Comparison of ENCODE assay signal across 12 cellular contexts in genomic region chr19:44904426-44904994, GRCh38. TPM values are rescaled to one million over a fixed set of nuclear protein-coding genes. Genes with fewer than 3 reads are reported as not detected.
DNase-seq lines count a peak whose midpoint lies in the region; ATAC-seq, FAIRE-seq and TF ChIP-seq lines count a peak whose summit lies in the region.
"Had no signal": no experiment of that assay in that cellular context is flagged by ENCODE, and none has a peak within 500 bp of the region (broad histone marks: within the 10 kb centered on the region; RNA-seq: fewer than 3 reads in every experiment).

No MANE protein-coding gene starts in this region.

- H3K27me3 ChIP-seq in iPS-15b (ENCODE audit: control insufficient read depth, insufficient read depth, low read length) = no peaks in the 10 kb centered on the region
- peaks cover 0 to 34% (median 23%) of the 10 kb centered on the region in 7 donors for H3K27me3 ChIP-seq in spleen (replicated peaks in 1 of 7)

- POLR2A ChIA-PET in A549 (lab: Yijun Ruan, JAX) = interaction anchor here (1.5 to 2.1 kb wide), 2 partner anchors 14 to 50 kb away, joined by 6 to 7 read pairs; partner anchors contain the start of genes CLPTM1 and TOMM40

- peak; percentile 46 for FAIRE-seq in A549 (lab: Jason Lieb, UNC)

- intact Hi-C loops in spleen (cut with DNase I; ENCODE audit: low total_unique reads) = loop anchor here (2.0 kb wide), 1 partner anchor 46 kb away; no protein-coding TSS in a partner anchor

- CTCF ChIA-PET in A549 (lab: Yijun Ruan, JAX) = interaction anchor here (0.6 to 18.1 kb wide), 55 partner anchors 8 to 499 kb away, joined by 3 to 303 read pairs (median 4); partner anchors contain the start of genes APOC1, APOC2, CLASRP and CLPTM1

- TF ChIP-seq RAD21 in A549 (conservative IDR thresholded peaks at IDR 0.05 in 1 of 2, IDR thresholded peaks at IDR 0.05 in 1 of 2) = no peak

- no peak for TF ChIP-seq POLR2A in A549 (IDR thresholded peaks at IDR 0.05; ENCODE audit: low read length)
- TF ChIP-seq POLR2A in Raji (IDR thresholded peaks at IDR 0.05; ENCODE audit: insufficient read depth, low read depth, low read length) = 0 out of 2 replicates have a peak, but pooled peaks have one; percentile 15
- TF ChIP-seq POLR2A in spleen (IDR thresholded peaks at IDR 0.05) = no peak

- no peak for TF ChIP-seq EP300 in A549 (IDR thresholded peaks at IDR 0.05)

- H3K9me3 ChIP-seq in A549 (no peaks in the 10 kb centered on the region), iPS-15b (ENCODE audit: control insufficient read depth, insufficient read depth, low read length) (no peaks in the 10 kb centered on the region), spleen (no peaks in the 10 kb centered on the region)
- H3K9me3 ChIP-seq: thoracic aorta had no signal

- H3K27ac ChIP-seq in A549 (peak overlapping the region in 1 of 2 experiments; percentile 56; a peak in 2 of 6 replicates), spleen (peak overlapping the region in 2 of 8 donors; percentile 16 to 52)
- H3K27ac ChIP-seq: thoracic aorta had no signal

- DNase-seq in A549 (ENCODE audit: low read depth in 1 of 2, low spot score in 1 of 2) = peak in 1 of 2 experiments; percentile 35
- no peak for DNase-seq in spleen
- DNase-seq in LoVo (ENCODE audit: low spot score) = no peak
- DNase-seq in NCI-H446 (lab: John Stamatoyannopoulos, UW) = no peak
- DNase-seq: COR-L47; NCI-H2171 treated with DMSO at 0.1 percent for 48 hours; stimulated activated CD4-positive, alpha-beta T cell treated with anti-CD3 and anti-CD28 coated beads, Interleukin-4, amount 100 ng/mL, for 24 hours had no signal

- H3K4me2 ChIP-seq in A549 = no peak overlapping the region

- H3K36me3 ChIP-seq in iPS-15b (ENCODE audit: control insufficient read depth, insufficient read depth, low read length) (peaks cover 48% of the 10 kb centered on the region), spleen (peaks cover 0 to 46% (median 37%) of the 10 kb centered on the region in 6 donors)

- ATAC-seq in A549 (peak in 1 of 2 experiments; percentile 1; a peak in 2 of 6 replicates), GM19455 (IDR thresholded peaks at IDR 0.05; ENCODE audit: unreplicated experiment) (no peak)

- H3K4me3 ChIP-seq in A549 (no peak overlapping the region), iPS-15b (ENCODE audit: low read depth, low read length) (peak overlapping the region; percentile 11), spleen (peak overlapping the region in 1 of 8 donors; percentile 44)

- 89% methylated on average over 12 of the region's 12 CpGs for WGBS in A549 (ENCODE audit: missing lambda C conversion rate)
- 62 to 82% (median 72%) methylated on average over 8 to 12 of the region's 12 CpGs for WGBS in spleen, 5 donors

- peaks cover 29% of the 10 kb centered on the region for H3K4me1 ChIP-seq in A549
- H3K4me1 ChIP-seq in iPS-15b (ENCODE audit: control insufficient read depth, insufficient read depth, low read length) = peaks cover 2% of the 10 kb centered on the region
- peaks cover 16 to 40% (median 32%) of the 10 kb centered on the region in 6 donors for H3K4me1 ChIP-seq in spleen

- no peak overlapping the region for H3K9ac ChIP-seq in iPS-15b (ENCODE audit: low read depth, low read length)

- TF ChIP-seq CTCF in A549 (IDR thresholded peaks at IDR 0.05) (peak; percentile 22; the same call in 1 of the 3 replicates), GM12873 (IDR thresholded peaks at IDR 0.05; ENCODE audit: insufficient read depth, low read depth, low read length, missing control alignments) (peak; percentile 45), spleen (IDR thresholded peaks at IDR 0.05 in 8 of 11, conservative IDR thresholded peaks at IDR 0.05 in 3 of 11) (peak in 1 of 11 experiments; percentile 19)

TF ChIP-seq in A549, 52 proteins besides CTCF, POLR2A, EP300 and RAD21:
- TF ChIP-seq EHF (CRISPR knock-in tag; IDR thresholded peaks at IDR 0.05) (no peak; the same call in 1 of the 2 replicates), ZNF302 (CRISPR knock-in tag; IDR thresholded peaks at IDR 0.05) (no peak), KDM1A (IDR thresholded peaks at IDR 0.05; ENCODE audit: low read depth) (peak; percentile 50; the same call in 1 of the 2 replicates), ESRRA (IDR thresholded peaks at IDR 0.05; ENCODE audit: borderline replicate concordance, low read length) (0 out of 2 replicates have a peak, but pooled peaks have one; percentile 34), RARB (CRISPR knock-in tag; IDR thresholded peaks at IDR 0.05) (0 out of 2 replicates have a peak, but pooled peaks have one; percentile 18), HEYL (CRISPR knock-in tag; IDR thresholded peaks at IDR 0.05) (no peak), JUN (IDR thresholded peaks at IDR 0.05) (0 out of 5 replicates have a peak, but pooled peaks have one; percentile 16 to 55), POLR2AphosphoS2 (conservative IDR thresholded peaks at IDR 0.05; ENCODE audit: low read length) (0 out of 2 replicates have a peak, but pooled peaks have one; percentile 79), TP53 (CRISPR knock-in tag; IDR thresholded peaks at IDR 0.05) (peak; percentile 48; the same call in 1 of the 2 replicates), NPAS2 (CRISPR knock-in tag; IDR thresholded peaks at IDR 0.05; ENCODE audit: borderline replicate concordance) (no peak), HES2 (IDR thresholded peaks at IDR 0.05) (no peak), ZFP36 (IDR thresholded peaks at IDR 0.05; ENCODE audit: borderline replicate concordance, partially characterized antibody) (peak; percentile 40), TFCP2L1 (CRISPR knock-in tag; IDR thresholded peaks at IDR 0.05) (0 out of 2 replicates have a peak, but pooled peaks have one; percentile 17), GATA3 (IDR thresholded peaks at IDR 0.05; ENCODE audit: borderline replicate concordance) (0 out of 2 replicates have a peak, but pooled peaks have one; percentile 27), FOSB (CRISPR knock-in tag; IDR thresholded peaks at IDR 0.05) (peak; percentile 29; the same call in 1 of the 2 replicates)

RNA-seq across cellular contexts. Expression of gene APOE, which starts 1.1 kb away (rescaled TPM):
- polyA plus RNA-seq in A549 (2011; rRNA removed) = 9.4 and 12.5 TPM in 2 replicates
- polyA plus RNA-seq in A549 (2012; cell fraction: cytosol; rRNA removed) = 14.3 and 17.4 TPM in 2 replicates
- polyA plus RNA-seq in A549 (2012; cell fraction: nucleus; rRNA removed) = 32.0 and 33.0 TPM in 2 replicates
- polyA plus RNA-seq in A549 (2017; fragmentation: RNase III; extraction: RNeasy Plus Mini Kit Qiagen cat#74134 plus additional on column Dnase treatment) = 16.2 to 31.9 TPM (median 20.2 TPM) in 3 replicates
- polyA minus RNA-seq in A549 (2011; rRNA and poly(A)+ RNA removed) = 1.7 and 4.0 TPM in 2 replicates
- 1,000 to 10,000 TPM in 1 of 7 donors, 100 to 1,000 TPM in 6; 321 to 2,099 (median 745) TPM for total RNA-seq in spleen
- 1,000 to 10,000 TPM in 1 of 3 donors, 100 to 1,000 TPM in 2; 198 to 1,046 (median 619) TPM for polyA plus RNA-seq in spleen

RNA-seq across cellular contexts. Expression of gene APOC1, which starts 9.9 kb away (rescaled TPM):
- polyA plus RNA-seq in A549 (2011; rRNA removed) (82.1 and 88.7 TPM in 2 replicates), A549 (2017; fragmentation: RNase III; extraction: RNeasy Plus Mini Kit Qiagen cat#74134 plus additional on column Dnase treatment) (172 to 198 TPM (median 196 TPM) in 3 replicates), spleen (100 to 1,000 TPM in 2 of 3 donors, 10 to 100 TPM in 1; 99.4 to 465 (median 348) TPM)
- 145 and 171 TPM in 2 replicates for polyA plus RNA-seq in A549 (2012; cell fraction: cytosol; rRNA removed)
- polyA plus RNA-seq in A549 (2012; cell fraction: nucleus; rRNA removed) = 40.5 and 46.5 TPM in 2 replicates
- 21.8 and 24.4 TPM in 2 replicates for polyA minus RNA-seq in A549 (2011; rRNA and poly(A)+ RNA removed)
- 100 to 1,000 TPM in 6 of 7 donors, 10 to 100 TPM in 1; 90.0 to 355 (median 195) TPM for total RNA-seq in spleen

RNA-seq across cellular contexts. Expression of gene TOMM40, which starts 13.5 kb away (rescaled TPM):
- polyA plus RNA-seq in A549 (2011; rRNA removed) (83.6 and 92.7 TPM in 2 replicates), A549 (2017; fragmentation: RNase III; extraction: RNeasy Plus Mini Kit Qiagen cat#74134 plus additional on column Dnase treatment) (172 to 201 TPM (median 180 TPM) in 3 replicates), spleen (10 to 100 TPM; 19.3 to 33.9 (median 30.4) TPM)
- 324 and 402 TPM in 2 replicates for polyA plus RNA-seq in A549 (2012; cell fraction: cytosol; rRNA removed)
- 294 and 420 TPM in 2 replicates for polyA plus RNA-seq in A549 (2012; cell fraction: nucleus; rRNA removed)
- polyA minus RNA-seq in A549 (2011; rRNA and poly(A)+ RNA removed) = 120 and 129 TPM in 2 replicates
- total RNA-seq in spleen = 10 to 100 TPM; 25.8 to 49.0 (median 33.0) TPM

RNA-seq across cellular contexts. Expression of gene APOC4, which starts 37.5 kb away (rescaled TPM):
- not detected in 2 replicates for polyA plus RNA-seq in A549 (2011; rRNA removed)
- polyA plus RNA-seq in A549 (2012; cell fraction: cytosol; rRNA removed) = not detected in 2 replicates
- polyA plus RNA-seq in A549 (2012; cell fraction: nucleus; rRNA removed) = not detected in 2 replicates
- polyA plus RNA-seq in A549 (2017; fragmentation: RNase III; extraction: RNeasy Plus Mini Kit Qiagen cat#74134 plus additional on column Dnase treatment) = not detected in 3 replicates
- not detected in 2 replicates for polyA minus RNA-seq in A549 (2011; rRNA and poly(A)+ RNA removed)
- total RNA-seq in spleen = not detected
- polyA plus RNA-seq in spleen = under 1 TPM; 0.24 to 0.42 (median 0.32) TPM
- total RNA-seq: thoracic aorta had no signal

RNA-seq across cellular contexts. Expression of gene APOC2, which starts 41.3 kb away (rescaled TPM):
- polyA plus RNA-seq in A549 (2011; rRNA removed) (not detected in 2 replicates), A549 (2017; fragmentation: RNase III; extraction: RNeasy Plus Mini Kit Qiagen cat#74134 plus additional on column Dnase treatment) (0.27 TPM in 1 of 3 replicates, not detected in the others), spleen (10 to 100 TPM in 1 of 3 donors, 1 to 10 TPM in 2; 1.2 to 34.0 (median 6.2) TPM)
- not detected in 2 replicates for polyA plus RNA-seq in A549 (2012; cell fraction: cytosol; rRNA removed)
- polyA plus RNA-seq in A549 (2012; cell fraction: nucleus; rRNA removed) = not detected in 2 replicates
- not detected in 2 replicates for polyA minus RNA-seq in A549 (2011; rRNA and poly(A)+ RNA removed)
- total RNA-seq in spleen = 1 to 10 TPM in 6 of 7 donors, not detected in 1; 1.8 to 5.0 (median 2.6) TPM
- total RNA-seq: thoracic aorta had no signal

Comparison
In these comparisons a context has a peak if more than half of its experiments do, and no peak if none do; other contexts are left out.
1. RNA of gene APOE, which starts 1.1 kb away (polyA plus RNA-seq): 198 to 1,046 TPM in spleen; 9.4 to 33.0 TPM in A549; every median in the first group is over 4 times any median in the second.